Comparison of ENCODE assay signal across 12 cellular contexts in the genomic region with DNA sequence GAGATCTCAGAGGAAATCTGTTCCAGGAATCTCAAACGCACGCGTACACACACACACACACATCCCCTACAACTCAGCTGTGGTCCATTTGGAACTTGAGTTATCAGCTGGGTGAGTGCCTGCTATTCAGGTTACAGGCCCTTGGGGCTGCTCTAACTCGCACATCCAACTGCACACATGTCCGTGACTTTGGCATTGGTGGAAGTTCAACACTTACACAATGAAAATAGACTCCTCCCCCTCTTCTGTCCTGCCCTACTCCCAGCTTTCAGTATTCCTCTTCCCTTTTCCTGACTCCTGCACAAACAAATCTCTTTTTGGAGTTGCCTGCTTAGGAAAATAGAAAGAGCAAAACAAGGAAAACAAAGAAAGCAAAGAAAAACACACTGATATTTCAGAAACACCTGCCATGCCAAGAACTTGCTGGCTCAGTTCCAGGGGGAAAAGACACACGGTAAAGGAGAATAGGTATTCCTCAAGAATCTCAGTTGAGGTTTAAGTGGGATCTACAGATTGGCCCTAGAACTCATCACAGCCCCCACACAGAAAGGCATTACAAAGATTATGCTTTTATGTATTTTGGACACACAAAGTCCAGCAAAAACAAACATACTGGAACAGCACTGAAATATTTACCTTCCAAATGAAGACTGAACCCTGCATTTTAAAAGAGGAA.
DNase-seq lines count a peak whose midpoint lies in the region; TF ChIP-seq lines count a peak whose summit lies in the region.
"Had no signal": no experiment of that assay in that cellular context is flagged by ENCODE, and none has a peak within 500 bp of the region (broad histone marks: within the 10 kb centered on the region; RNA-seq: fewer than 3 reads in every experiment).

No MANE protein-coding gene starts in this region.

- no peak overlapping the region for H3K4me3 ChIP-seq in fibroblast of the aortic adventitia (ENCODE audit: low read depth, low read length)
- H3K4me3 ChIP-seq: A549 had no signal

- DNase-seq in NCI-H1092 treated with DMSO at 0.1 percent for 48 hours (lab: John Stamatoyannopoulos, UW) (peak; percentile 6), NCI-H1092 (lab: John Stamatoyannopoulos, UW) (no peak), fibroblast of the aortic adventitia (ENCODE audit: low read depth) (peak; percentile 93), mucosa of gallbladder (ENCODE audit: low spot score) (peak; percentile 40), ureter (ENCODE audit: low spot score) (peak; percentile 58), NCI-H748 (lab: John Stamatoyannopoulos, UW; ENCODE audit: unreplicated experiment) (no peak), NAMALWA (ENCODE audit: low spot score) (no peak), NCI-H2171 (lab: John Stamatoyannopoulos, UW) (no peak)
- DNase-seq: activated T-cell treated with anti-CD3 and anti-CD28 coated beads, Interleukin-2, amount 50 U/mL, for 4 hours; GDM1; nucleus accumbens had no signal

- peak; percentile 29 for TF ChIP-seq CTCF in fibroblast of the aortic adventitia (IDR thresholded peaks at IDR 0.05; ENCODE audit: insufficient read depth, low read length)

Comparison
In these comparisons a context has a peak if more than half of its experiments do, and no peak if none do; other contexts are left out.
1. DNase-seq: peak in NCI-H1092 treated with DMSO at 0.1 percent for 48 hours (single experiment), fibroblast of the aortic adventitia (single experiment), mucosa of gallbladder (single experiment) and ureter (single experiment); none in NCI-H1092 (single experiment), NCI-H748 (single experiment), NAMALWA (single experiment) and NCI-H2171 (single experiment).